Comparison of ENCODE assay signal across 21 cellular contexts in the genomic region with DNA sequence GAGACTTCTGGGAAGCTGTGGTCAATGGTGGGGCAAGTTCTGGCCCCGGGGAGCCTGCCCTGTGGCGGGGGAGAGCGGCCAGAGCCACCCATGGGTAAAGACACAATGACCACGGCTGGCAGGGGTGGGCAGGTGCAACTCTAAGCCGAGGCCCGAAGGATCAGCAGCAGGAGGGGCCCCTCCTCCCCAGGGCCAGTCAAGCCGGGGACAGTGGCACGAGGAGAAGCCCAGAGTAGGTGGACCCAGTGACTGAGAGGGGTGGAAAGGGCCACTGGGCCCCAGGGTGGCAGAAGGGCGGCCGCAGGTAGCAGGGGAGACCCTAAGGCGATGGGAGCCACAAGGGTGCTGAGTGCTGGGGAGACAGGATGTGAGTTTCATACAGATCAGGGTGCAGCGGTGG.
"Had no signal": no experiment of that assay in that cellular context is flagged by ENCODE, and none has a peak within 500 bp of the region (broad histone marks: within the 10 kb centered on the region; RNA-seq: fewer than 3 reads in every experiment).

No MANE protein-coding gene starts in this region.

- ATAC-seq: foreskin keratinocyte; mucosa of descending colon; naive thymus-derived CD8-positive, alpha-beta T cell; WTC11 had no signal

- H3K9me3 ChIP-seq: mucosa of descending colon, thyroid gland, uterus had no signal

- H3K4me3 ChIP-seq: mucosa of descending colon, smooth muscle cell, thyroid gland, uterus had no signal

- H3K4me3 Mint-ChIP-seq: activated T-helper 1 cell treated with anti-CD3 and anti-CD28 coated beads, Interleukin-12 subunit alpha, Interleukin-12 subunit beta, Interleukin-2, Interleukin-4 antibody, amounts not matched to agents 30 ng/mL and 10 ng/mL and 1 ng/mL, durations not matched to agents 14 hours and 24 hours and 36 hours; brain; central memory CD8-positive, alpha-beta T cell; memory B cell; stimulated activated naive CD8-positive, alpha-beta T cell treated with anti-CD3 and anti-CD28 coated beads, Interleukin-15, Interleukin-2, amounts not matched to agents 100 ng/mL and 50 ng/mL, for 24 hours; WTC11 had no signal

- H3K4me1 Mint-ChIP-seq: brain, WTC11 had no signal

- H3K27ac Mint-ChIP-seq: activated T-helper 1 cell treated with anti-CD3 and anti-CD28 coated beads, Interleukin-12 subunit alpha, Interleukin-12 subunit beta, Interleukin-2, Interleukin-4 antibody, amounts not matched to agents 30 ng/mL and 10 ng/mL and 1 ng/mL, durations not matched to agents 14 hours and 24 hours and 36 hours; brain; memory B cell; stimulated activated naive CD8-positive, alpha-beta T cell treated with anti-CD3 and anti-CD28 coated beads, Interleukin-15, Interleukin-2, amounts not matched to agents 100 ng/mL and 50 ng/mL, for 24 hours; WTC11 had no signal

- DNase-seq: activated CD4-positive, alpha-beta T cell treated with anti-CD3 and anti-CD28 coated beads for 48 hours; activated CD8-positive, alpha-beta memory T cell treated with anti-CD3 and anti-CD28 coated beads, Interleukin-2, amount 50 U/mL, for 48 hours; amygdala; cortex of kidney; effector CD4-positive, alpha-beta T cell; foreskin keratinocyte; mucosa of descending colon; naive thymus-derived CD8-positive, alpha-beta T cell; SHP77 treated with DMSO at 0.1 percent for 48 hours; stimulated activated CD4-positive, alpha-beta T cell treated with anti-CD3 and anti-CD28 coated beads, Interleukin-4, amount 100 ng/mL, for 4 hours; stimulated activated CD8-positive, alpha-beta memory T cell treated with anti-CD3 and anti-CD28 coated beads, Interleukin-4, amount 100 ng/mL, for 48 hours; thyroid gland; uterus had no signal

- H3K9me3 Mint-ChIP-seq: activated T-helper 1 cell treated with anti-CD3 and anti-CD28 coated beads, Interleukin-12 subunit alpha, Interleukin-12 subunit beta, Interleukin-2, Interleukin-4 antibody, amounts not matched to agents 30 ng/mL and 10 ng/mL and 1 ng/mL, durations not matched to agents 14 hours and 24 hours and 36 hours; brain; central memory CD8-positive, alpha-beta T cell; memory B cell; naive thymus-derived CD8-positive, alpha-beta T cell; stimulated activated naive CD8-positive, alpha-beta T cell treated with anti-CD3 and anti-CD28 coated beads, Interleukin-15, Interleukin-2, amounts not matched to agents 100 ng/mL and 50 ng/mL, for 24 hours; WTC11 had no signal

- H3K27ac ChIP-seq: foreskin keratinocyte, parathyroid adenoma had no signal

- H3K36me3 ChIP-seq: uterus had no signal

- H3K27me3 ChIP-seq: foreskin keratinocyte, thyroid gland, uterus had no signal

- H3K4me1 ChIP-seq: parathyroid adenoma had no signal

- H3K36me3 Mint-ChIP-seq: WTC11 had no signal

- H3K27me3 Mint-ChIP-seq: central memory CD8-positive, alpha-beta T cell; naive thymus-derived CD8-positive, alpha-beta T cell; stimulated activated naive CD8-positive, alpha-beta T cell treated with anti-CD3 and anti-CD28 coated beads, Interleukin-15, Interleukin-2, amounts not matched to agents 100 ng/mL and 50 ng/mL, for 24 hours had no signal
